2 cellular contexts compared by ENCODE assay signal in genomic region chr2:168896783-168897182, GRCh38.
TF ChIP-seq lines count a peak whose summit lies in the region.

No MANE protein-coding gene starts in this region.

TF ChIP-seq in GM23338, 12 proteins besides CTCF, POLR2A, EP300 and RAD21:
- TF ChIP-seq JUNB (IDR thresholded peaks at IDR 0.05; ENCODE audit: unreplicated experiment) = no peak
- no peak for TF ChIP-seq STAT1 (IDR thresholded peaks at IDR 0.05; ENCODE audit: unreplicated experiment)
- TF ChIP-seq ZNF331 (CRISPR knock-in tag; IDR thresholded peaks at IDR 0.05; ENCODE audit: low read depth) = no peak
- TF ChIP-seq ZNF462 (CRISPR knock-in tag; IDR thresholded peaks at IDR 0.05) = no peak
- TF ChIP-seq ETS1 (IDR thresholded peaks at IDR 0.05) = no peak
- TF ChIP-seq EZH2 (IDR thresholded peaks at IDR 0.05; ENCODE audit: low read depth, unreplicated experiment) = no peak
- no peak for TF ChIP-seq EZH2phosphoT487 (IDR thresholded peaks at IDR 0.05; ENCODE audit: unreplicated experiment)
- no peak for TF ChIP-seq NANOG (IDR thresholded peaks at IDR 0.05; ENCODE audit: borderline replicate concordance)
- TF ChIP-seq POLR2AphosphoS5 (IDR thresholded peaks at IDR 0.05; ENCODE audit: low read depth) = no peak
- TF ChIP-seq CREB1 (CRISPR knock-in tag; IDR thresholded peaks at IDR 0.05; ENCODE audit: low read depth) = no peak
- no peak for TF ChIP-seq ZNF114 (CRISPR knock-in tag; IDR thresholded peaks at IDR 0.05)
- TF ChIP-seq REST (IDR thresholded peaks at IDR 0.05; ENCODE audit: unreplicated experiment) = no peak

TF ChIP-seq in K562, 482 proteins besides CTCF, POLR2A, EP300 and RAD21:
- TF ChIP-seq SPI1 (IDR thresholded peaks at IDR 0.05; ENCODE audit: borderline replicate concordance, low read depth, low read length) (0 out of 2 replicates have a peak, but pooled peaks have one; percentile 6), ZBTB11 (CRISPR knock-in tag; IDR thresholded peaks at IDR 0.05) (no peak)
